Comparison of ENCODE assay signal across 1 cellular context in genomic region chr4:73989928-73990327, GRCh38.
TF ChIP-seq lines count a peak whose summit lies in the region.

No MANE protein-coding gene starts in this region.

TF ChIP-seq in HEK293, 187 proteins besides CTCF, POLR2A, EP300 and RAD21 (continued from another document):
- TF ChIP-seq, protein P1, sequence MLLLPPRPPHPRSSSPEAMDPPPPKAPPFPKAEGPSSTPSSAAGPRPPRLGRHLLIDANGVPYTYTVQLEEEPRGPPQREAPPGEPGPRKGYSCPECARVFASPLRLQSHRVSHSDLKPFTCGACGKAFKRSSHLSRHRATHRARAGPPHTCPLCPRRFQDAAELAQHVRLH (tag by site-specific recombination; IDR thresholded peaks at IDR 0.05) = no peak
- peak; percentile 73; the same call in 1 of the 2 replicates for TF ChIP-seq OSR2 (tag by site-specific recombination; IDR thresholded peaks at IDR 0.05)
- TF ChIP-seq ZNF114 (tag by site-specific recombination; IDR thresholded peaks at IDR 0.05) = no peak
- TF ChIP-seq ZNF600 (tag by site-specific recombination; IDR thresholded peaks at IDR 0.05) = no peak
- TF ChIP-seq ZNF585B (tag by site-specific recombination; IDR thresholded peaks at IDR 0.05) = no peak
- 0 out of 2 replicates have a peak, but pooled peaks have one; percentile 34 for TF ChIP-seq TSHZ1 (tag by site-specific recombination; IDR thresholded peaks at IDR 0.05; ENCODE audit: borderline replicate concordance)
- TF ChIP-seq ZNF248 (tag by site-specific recombination; IDR thresholded peaks at IDR 0.05) = no peak
- TF ChIP-seq, protein P2, sequence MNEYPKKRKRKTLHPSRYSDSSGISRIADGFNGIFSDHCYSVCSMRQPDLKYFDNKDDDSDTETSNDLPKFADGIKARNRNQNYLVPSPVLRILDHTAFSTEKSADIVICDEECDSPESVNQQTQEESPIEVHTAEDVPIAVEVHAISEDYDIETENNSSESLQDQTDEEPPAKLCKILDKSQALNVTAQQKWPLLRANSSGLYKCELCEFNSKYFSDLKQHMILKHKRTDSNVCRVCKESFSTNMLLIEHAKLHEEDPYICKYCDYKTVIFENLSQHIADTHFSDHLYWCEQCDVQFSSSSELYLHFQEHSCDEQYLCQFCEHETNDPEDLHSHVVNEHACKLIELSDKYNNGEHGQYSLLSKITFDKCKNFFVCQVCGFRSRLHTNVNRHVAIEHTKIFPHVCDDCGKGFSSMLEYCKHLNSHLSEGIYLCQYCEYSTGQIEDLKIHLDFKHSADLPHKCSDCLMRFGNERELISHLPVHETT (tag by site-specific recombination; IDR thresholded peaks at IDR 0.05) = no peak
- TF ChIP-seq ZNF23 (tag by site-specific recombination; IDR thresholded peaks at IDR 0.05; ENCODE audit: borderline replicate concordance) = no peak
- TF ChIP-seq, protein P3, sequence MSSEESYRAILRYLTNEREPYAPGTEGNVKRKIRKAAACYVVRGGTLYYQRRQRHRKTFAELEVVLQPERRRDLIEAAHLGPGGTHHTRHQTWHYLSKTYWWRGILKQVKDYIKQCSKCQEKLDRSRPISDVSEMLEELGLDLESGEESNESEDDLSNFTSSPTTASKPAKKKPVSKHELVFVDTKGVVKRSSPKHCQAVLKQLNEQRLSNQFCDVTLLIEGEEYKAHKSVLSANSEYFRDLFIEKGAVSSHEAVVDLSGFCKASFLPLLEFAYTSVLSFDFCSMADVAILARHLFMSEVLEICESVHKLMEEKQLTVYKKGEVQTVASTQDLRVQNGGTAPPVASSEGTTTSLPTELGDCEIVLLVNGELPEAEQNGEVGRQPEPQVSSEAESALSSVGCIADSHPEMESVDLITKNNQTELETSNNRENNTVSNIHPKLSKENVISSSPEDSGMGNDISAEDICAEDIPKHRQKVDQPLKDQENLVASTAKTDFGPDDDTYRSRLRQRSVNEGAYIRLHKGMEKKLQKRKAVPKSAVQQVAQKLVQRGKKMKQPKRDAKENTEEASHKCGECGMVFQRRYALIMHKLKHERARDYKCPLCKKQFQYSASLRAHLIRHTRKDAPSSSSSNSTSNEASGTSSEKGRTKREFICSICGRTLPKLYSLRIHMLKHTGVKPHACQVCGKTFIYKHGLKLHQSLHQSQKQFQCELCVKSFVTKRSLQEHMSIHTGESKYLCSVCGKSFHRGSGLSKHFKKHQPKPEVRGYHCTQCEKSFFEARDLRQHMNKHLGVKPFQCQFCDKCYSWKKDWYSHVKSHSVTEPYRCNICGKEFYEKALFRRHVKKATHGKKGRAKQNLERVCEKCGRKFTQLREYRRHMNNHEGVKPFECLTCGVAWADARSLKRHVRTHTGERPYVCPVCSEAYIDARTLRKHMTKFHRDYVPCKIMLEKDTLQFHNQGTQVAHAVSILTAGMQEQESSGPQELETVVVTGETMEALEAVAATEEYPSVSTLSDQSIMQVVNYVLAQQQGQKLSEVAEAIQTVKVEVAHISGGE (tag by site-specific recombination; conservative IDR thresholded peaks at IDR 0.05; ENCODE audit: low read depth) = no peak
- TF ChIP-seq ZNF530 (tag by site-specific recombination; IDR thresholded peaks at IDR 0.05; ENCODE audit: low read depth) = no peak
- TF ChIP-seq, protein P4, sequence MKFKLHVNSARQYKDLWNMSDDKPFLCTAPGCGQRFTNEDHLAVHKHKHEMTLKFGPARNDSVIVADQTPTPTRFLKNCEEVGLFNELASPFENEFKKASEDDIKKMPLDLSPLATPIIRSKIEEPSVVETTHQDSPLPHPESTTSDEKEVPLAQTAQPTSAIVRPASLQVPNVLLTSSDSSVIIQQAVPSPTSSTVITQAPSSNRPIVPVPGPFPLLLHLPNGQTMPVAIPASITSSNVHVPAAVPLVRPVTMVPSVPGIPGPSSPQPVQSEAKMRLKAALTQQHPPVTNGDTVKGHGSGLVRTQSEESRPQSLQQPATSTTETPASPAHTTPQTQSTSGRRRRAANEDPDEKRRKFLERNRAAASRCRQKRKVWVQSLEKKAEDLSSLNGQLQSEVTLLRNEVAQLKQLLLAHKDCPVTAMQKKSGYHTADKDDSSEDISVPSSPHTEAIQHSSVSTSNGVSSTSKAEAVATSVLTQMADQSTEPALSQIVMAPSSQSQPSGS (tag by site-specific recombination; IDR thresholded peaks at IDR 0.05; ENCODE audit: low read depth) = no peak
- no peak for TF ChIP-seq ZNF112 (tag by site-specific recombination; IDR thresholded peaks at IDR 0.05)
- TF ChIP-seq ZNF692 (tag by site-specific recombination; IDR thresholded peaks at IDR 0.05) = no peak
- TF ChIP-seq, protein P5, sequence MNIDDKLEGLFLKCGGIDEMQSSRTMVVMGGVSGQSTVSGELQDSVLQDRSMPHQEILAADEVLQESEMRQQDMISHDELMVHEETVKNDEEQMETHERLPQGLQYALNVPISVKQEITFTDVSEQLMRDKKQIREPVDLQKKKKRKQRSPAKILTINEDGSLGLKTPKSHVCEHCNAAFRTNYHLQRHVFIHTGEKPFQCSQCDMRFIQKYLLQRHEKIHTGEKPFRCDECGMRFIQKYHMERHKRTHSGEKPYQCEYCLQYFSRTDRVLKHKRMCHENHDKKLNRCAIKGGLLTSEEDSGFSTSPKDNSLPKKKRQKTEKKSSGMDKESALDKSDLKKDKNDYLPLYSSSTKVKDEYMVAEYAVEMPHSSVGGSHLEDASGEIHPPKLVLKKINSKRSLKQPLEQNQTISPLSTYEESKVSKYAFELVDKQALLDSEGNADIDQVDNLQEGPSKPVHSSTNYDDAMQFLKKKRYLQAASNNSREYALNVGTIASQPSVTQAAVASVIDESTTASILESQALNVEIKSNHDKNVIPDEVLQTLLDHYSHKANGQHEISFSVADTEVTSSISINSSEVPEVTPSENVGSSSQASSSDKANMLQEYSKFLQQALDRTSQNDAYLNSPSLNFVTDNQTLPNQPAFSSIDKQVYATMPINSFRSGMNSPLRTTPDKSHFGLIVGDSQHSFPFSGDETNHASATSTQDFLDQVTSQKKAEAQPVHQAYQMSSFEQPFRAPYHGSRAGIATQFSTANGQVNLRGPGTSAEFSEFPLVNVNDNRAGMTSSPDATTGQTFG (tag by site-specific recombination; IDR thresholded peaks at IDR 0.05; ENCODE audit: borderline replicate concordance) = no peak
- TF ChIP-seq ZNF202 (tag by site-specific recombination; IDR thresholded peaks at IDR 0.05; ENCODE audit: borderline replicate concordance) = no peak
- no peak for TF ChIP-seq KLF16 (tag by site-specific recombination; IDR thresholded peaks at IDR 0.05)
- 0 out of 2 replicates have a peak, but pooled peaks have one; percentile 15 for TF ChIP-seq ZEB2 (tag by site-specific recombination; IDR thresholded peaks at IDR 0.05)
- no peak for TF ChIP-seq ZNF266 (tag by site-specific recombination; IDR thresholded peaks at IDR 0.05; ENCODE audit: low read depth)
- TF ChIP-seq PRDM4 (tag by site-specific recombination; IDR thresholded peaks at IDR 0.05) = peak; percentile 50; the same call in 1 of the 2 replicates
- no peak for TF ChIP-seq ZBTB7A (tag by site-specific recombination; IDR thresholded peaks at IDR 0.05; ENCODE audit: low read depth)
- no peak for TF ChIP-seq ZNF776 (tag by site-specific recombination; IDR thresholded peaks at IDR 0.05; ENCODE audit: borderline replicate concordance)
- TF ChIP-seq ZNF549 (tag by site-specific recombination; IDR thresholded peaks at IDR 0.05) = no peak
- no peak for TF ChIP-seq ZSCAN23 (tag by site-specific recombination; IDR thresholded peaks at IDR 0.05)
- no peak for TF ChIP-seq ZNF174 (tag by site-specific recombination; IDR thresholded peaks at IDR 0.05)
- TF ChIP-seq ZNF501 (tag by site-specific recombination; IDR thresholded peaks at IDR 0.05) = 0 out of 2 replicates have a peak, but pooled peaks have one; percentile 37
- TF ChIP-seq ZNF785 (tag by site-specific recombination; IDR thresholded peaks at IDR 0.05) = no peak
- TF ChIP-seq ZNF2 (tag by site-specific recombination; IDR thresholded peaks at IDR 0.05) = no peak
